1 cellular context compared by ENCODE assay signal in the genomic region with DNA sequence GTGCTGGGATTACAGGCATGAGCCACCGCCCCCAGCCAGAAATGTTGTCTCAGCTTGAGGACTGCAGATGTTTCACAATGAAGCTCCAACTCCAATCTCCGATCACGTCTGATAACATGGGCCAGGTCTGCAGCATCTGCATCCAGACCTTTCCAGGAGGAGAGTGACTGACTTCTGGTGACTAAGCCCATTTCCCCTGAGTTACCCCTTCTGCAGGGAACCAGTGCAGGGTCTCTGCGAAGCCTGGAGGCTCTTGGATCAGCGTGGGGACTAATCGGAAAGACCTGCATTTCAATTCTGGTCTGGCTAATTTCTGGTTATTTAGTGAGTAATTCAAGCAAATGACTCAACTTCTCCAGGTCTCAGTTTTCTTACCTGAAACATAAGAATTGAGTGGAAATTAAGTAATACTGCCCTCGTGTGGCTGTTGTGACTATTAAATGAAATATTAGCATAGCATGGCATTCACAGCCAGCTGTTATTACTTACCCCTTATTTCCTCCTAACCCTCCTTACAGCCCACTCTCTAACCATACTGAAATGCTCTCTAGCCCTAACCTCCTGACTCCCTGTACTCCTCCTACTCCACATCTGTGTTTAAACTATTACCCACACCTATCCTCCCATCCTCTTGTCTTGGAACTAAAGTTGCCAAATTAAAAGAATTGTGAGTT.
TF ChIP-seq lines count a peak whose summit lies in the region.

No MANE protein-coding gene starts in this region.

TF ChIP-seq in GM23338, 12 proteins besides CTCF, POLR2A, EP300 and RAD21 (continued from another document):
- TF ChIP-seq, protein P1, sequence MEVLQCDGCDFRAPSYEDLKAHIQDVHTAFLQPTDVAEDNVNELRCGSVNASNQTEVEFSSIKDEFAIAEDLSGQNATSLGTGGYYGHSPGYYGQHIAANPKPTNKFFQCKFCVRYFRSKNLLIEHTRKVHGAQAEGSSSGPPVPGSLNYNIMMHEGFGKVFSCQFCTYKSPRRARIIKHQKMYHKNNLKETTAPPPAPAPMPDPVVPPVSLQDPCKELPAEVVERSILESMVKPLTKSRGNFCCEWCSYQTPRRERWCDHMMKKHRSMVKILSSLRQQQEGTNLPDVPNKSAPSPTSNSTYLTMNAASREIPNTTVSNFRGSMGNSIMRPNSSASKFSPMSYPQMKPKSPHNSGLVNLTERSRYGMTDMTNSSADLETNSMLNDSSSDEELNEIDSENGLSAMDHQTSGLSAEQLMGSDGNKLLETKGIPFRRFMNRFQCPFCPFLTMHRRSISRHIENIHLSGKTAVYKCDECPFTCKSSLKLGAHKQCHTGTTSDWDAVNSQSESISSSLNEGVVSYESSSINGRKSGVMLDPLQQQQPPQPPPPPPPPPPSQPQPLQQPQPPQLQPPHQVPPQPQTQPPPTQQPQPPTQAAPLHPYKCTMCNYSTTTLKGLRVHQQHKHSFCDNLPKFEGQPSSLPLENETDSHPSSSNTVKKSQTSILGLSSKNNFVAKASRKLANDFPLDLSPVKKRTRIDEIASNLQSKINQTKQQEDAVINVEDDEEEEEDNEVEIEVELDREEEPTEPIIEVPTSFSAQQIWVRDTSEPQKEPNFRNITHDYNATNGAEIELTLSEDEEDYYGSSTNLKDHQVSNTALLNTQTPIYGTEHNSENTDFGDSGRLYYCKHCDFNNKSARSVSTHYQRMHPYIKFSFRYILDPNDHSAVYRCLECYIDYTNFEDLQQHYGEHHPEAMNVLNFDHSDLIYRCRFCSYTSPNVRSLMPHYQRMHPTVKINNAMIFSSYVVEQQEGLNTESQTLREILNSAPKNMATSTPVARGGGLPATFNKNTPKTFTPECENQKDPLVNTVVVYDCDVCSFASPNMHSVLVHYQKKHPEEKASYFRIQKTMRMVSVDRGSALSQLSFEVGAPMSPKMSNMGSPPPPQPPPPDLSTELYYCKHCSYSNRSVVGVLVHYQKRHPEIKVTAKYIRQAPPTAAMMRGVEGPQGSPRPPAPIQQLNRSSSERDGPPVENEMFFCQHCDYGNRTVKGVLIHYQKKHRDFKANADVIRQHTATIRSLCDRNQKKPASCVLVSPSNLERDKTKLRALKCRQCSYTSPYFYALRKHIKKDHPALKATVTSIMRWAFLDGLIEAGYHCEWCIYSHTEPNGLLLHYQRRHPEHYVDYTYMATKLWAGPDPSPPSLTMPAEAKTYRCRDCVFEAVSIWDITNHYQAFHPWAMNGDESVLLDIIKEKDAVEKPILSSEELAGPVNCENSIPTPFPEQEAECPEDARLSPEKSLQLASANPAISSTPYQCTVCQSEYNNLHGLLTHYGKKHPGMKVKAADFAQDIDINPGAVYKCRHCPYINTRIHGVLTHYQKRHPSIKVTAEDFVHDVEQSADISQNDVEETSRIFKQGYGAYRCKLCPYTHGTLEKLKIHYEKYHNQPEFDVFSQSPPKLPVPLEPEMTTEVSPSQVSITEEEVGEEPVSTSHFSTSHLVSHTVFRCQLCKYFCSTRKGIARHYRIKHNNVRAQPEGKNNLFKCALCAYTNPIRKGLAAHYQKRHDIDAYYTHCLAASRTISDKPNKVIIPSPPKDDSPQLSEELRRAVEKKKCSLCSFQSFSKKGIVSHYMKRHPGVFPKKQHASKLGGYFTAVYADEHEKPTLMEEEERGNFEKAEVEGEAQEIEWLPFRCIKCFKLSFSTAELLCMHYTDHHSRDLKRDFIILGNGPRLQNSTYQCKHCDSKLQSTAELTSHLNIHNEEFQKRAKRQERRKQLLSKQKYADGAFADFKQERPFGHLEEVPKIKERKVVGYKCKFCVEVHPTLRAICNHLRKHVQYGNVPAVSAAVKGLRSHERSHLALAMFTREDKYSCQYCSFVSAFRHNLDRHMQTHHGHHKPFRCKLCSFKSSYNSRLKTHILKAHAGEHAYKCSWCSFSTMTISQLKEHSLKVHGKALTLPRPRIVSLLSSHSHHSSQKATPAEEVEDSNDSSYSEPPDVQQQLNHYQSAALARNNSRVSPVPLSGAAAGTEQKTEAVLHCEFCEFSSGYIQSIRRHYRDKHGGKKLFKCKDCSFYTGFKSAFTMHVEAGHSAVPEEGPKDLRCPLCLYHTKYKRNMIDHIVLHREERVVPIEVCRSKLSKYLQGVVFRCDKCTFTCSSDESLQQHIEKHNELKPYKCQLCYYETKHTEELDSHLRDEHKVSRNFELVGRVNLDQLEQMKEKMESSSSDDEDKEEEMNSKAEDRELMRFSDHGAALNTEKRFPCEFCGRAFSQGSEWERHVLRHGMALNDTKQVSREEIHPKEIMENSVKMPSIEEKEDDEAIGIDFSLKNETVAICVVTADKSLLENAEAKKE (CRISPR knock-in tag; IDR thresholded peaks at IDR 0.05), result no peak
- TF ChIP-seq STAT1 (IDR thresholded peaks at IDR 0.05; ENCODE audit: unreplicated experiment) (no peak), CREB1 (CRISPR knock-in tag; IDR thresholded peaks at IDR 0.05; ENCODE audit: low read depth) (no peak), EZH2 (IDR thresholded peaks at IDR 0.05; ENCODE audit: low read depth, unreplicated experiment) (no peak), POLR2AphosphoS5 (IDR thresholded peaks at IDR 0.05; ENCODE audit: low read depth) (no peak), ZNF331 (CRISPR knock-in tag; IDR thresholded peaks at IDR 0.05; ENCODE audit: low read depth) (no peak), ZNF114 (CRISPR knock-in tag; IDR thresholded peaks at IDR 0.05) (no peak), JUNB (IDR thresholded peaks at IDR 0.05; ENCODE audit: unreplicated experiment) (no peak)
- TF ChIP-seq, protein P2, sequence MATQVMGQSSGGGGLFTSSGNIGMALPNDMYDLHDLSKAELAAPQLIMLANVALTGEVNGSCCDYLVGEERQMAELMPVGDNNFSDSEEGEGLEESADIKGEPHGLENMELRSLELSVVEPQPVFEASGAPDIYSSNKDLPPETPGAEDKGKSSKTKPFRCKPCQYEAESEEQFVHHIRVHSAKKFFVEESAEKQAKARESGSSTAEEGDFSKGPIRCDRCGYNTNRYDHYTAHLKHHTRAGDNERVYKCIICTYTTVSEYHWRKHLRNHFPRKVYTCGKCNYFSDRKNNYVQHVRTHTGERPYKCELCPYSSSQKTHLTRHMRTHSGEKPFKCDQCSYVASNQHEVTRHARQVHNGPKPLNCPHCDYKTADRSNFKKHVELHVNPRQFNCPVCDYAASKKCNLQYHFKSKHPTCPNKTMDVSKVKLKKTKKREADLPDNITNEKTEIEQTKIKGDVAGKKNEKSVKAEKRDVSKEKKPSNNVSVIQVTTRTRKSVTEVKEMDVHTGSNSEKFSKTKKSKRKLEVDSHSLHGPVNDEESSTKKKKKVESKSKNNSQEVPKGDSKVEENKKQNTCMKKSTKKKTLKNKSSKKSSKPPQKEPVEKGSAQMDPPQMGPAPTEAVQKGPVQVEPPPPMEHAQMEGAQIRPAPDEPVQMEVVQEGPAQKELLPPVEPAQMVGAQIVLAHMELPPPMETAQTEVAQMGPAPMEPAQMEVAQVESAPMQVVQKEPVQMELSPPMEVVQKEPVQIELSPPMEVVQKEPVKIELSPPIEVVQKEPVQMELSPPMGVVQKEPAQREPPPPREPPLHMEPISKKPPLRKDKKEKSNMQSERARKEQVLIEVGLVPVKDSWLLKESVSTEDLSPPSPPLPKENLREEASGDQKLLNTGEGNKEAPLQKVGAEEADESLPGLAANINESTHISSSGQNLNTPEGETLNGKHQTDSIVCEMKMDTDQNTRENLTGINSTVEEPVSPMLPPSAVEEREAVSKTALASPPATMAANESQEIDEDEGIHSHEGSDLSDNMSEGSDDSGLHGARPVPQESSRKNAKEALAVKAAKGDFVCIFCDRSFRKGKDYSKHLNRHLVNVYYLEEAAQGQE (IDR thresholded peaks at IDR 0.05; ENCODE audit: unreplicated experiment), result no peak
